Comparison of ENCODE assay signal across 25 cellular contexts in genomic region chr4:118206627-118207026, GRCh38.
DNase-seq lines count a peak whose midpoint lies in the region; ATAC-seq, FAIRE-seq and TF ChIP-seq lines count a peak whose summit lies in the region.
"Had no signal": no experiment of that assay in that cellular context is flagged by ENCODE, and none has a peak within 500 bp of the region (broad histone marks: within the 10 kb centered on the region; RNA-seq: fewer than 3 reads in every experiment).

No MANE protein-coding gene starts in this region.

- H3K36me3 ChIP-seq in astrocyte (ENCODE audit: insufficient read depth, low read length) (no peaks in the 10 kb centered on the region), left lung (no peaks in the 10 kb centered on the region)
- H3K36me3 ChIP-seq: Peyer's patch, SJCRH30 had no signal

- no peaks in the 10 kb centered on the region for H3K79me2 ChIP-seq in astrocyte (ENCODE audit: insufficient read depth, low read length)

- DNase-seq in AG20443 (ENCODE audit: low spot score) (peak; percentile 10), HCEC 1CT (peak; percentile 1), astrocyte (ENCODE audit: low read depth) (peak; percentile 12), fibroblast of the aortic adventitia (ENCODE audit: low read depth) (peak; percentile 2), NCI-H187 (lab: John Stamatoyannopoulos, UW) (no peak), type B pancreatic cell (ENCODE audit: extremely low spot score, unreplicated experiment) (no peak), left lung (no peak)
- DNase-seq in stimulated activated naive CD4-positive, alpha-beta T cell treated with Interleukin-2 at 50 U/mL for 16 hours (lab: John Stamatoyannopoulos, UW) = no peak
- DNase-seq: Calu3; CD8-positive, alpha-beta memory T cell; GF-D8; H7; MG63; NCI-H1092; NCI-H1436; NCI-H1930; NCI-H345; NCI-H524; NCI-H774; NK-92 treated with Interleukin-12 subunit alpha and Interleukin-12 subunit beta, amount 100 ng/mL, for 24 hours; Peyer's patch; SJCRH30 had no signal

- H3K4me1 Mint-ChIP-seq in astrocyte (ENCODE audit: low read depth, unreplicated experiment) = no peaks in the 10 kb centered on the region
- H3K4me1 Mint-ChIP-seq in type B pancreatic cell (ENCODE audit: unreplicated experiment) = no peaks in the 10 kb centered on the region
- H3K4me1 Mint-ChIP-seq: CD8-positive, alpha-beta memory T cell had no signal

- H3K9me3 Mint-ChIP-seq in astrocyte (ENCODE audit: unreplicated experiment) (peaks cover 6% of the 10 kb centered on the region), type B pancreatic cell (peaks cover 9% of the 10 kb centered on the region)

- no peak overlapping the region for H3K4me2 ChIP-seq in astrocyte (ENCODE audit: low read length)

- H3K4me3 Mint-ChIP-seq in astrocyte (ENCODE audit: unreplicated experiment) = no peak overlapping the region
- no peak overlapping the region for H3K4me3 Mint-ChIP-seq in type B pancreatic cell
- H3K4me3 Mint-ChIP-seq: CD8-positive, alpha-beta memory T cell had no signal

- H3K27ac ChIP-seq in astrocyte (ENCODE audit: low read depth, low read length) (no peak overlapping the region), left lung (no peak overlapping the region)
- H3K27ac ChIP-seq: C4-2B, Peyer's patch, SJCRH30 had no signal

- H3K9ac ChIP-seq in astrocyte (ENCODE audit: low read length) = no peak overlapping the region

- no peak for FAIRE-seq in astrocyte (lab: Jason Lieb, UNC)
- FAIRE-seq: GM12878, K562 had no signal

- H3K27ac Mint-ChIP-seq in astrocyte (ENCODE audit: unreplicated experiment) (no peak overlapping the region), type B pancreatic cell (no peak overlapping the region)
- H3K27ac Mint-ChIP-seq: CD8-positive, alpha-beta memory T cell had no signal

- intact Hi-C loops in left lung (cut with DNase I) = no loop called here

- no peak overlapping the region for H2AFZ ChIP-seq in astrocyte (ENCODE audit: low read depth, low read length)

- no peak for ATAC-seq in left lung
- ATAC-seq: GM12878, K562 had no signal

- H3K4me3 ChIP-seq in astrocyte (ENCODE audit: insufficient read depth, low read depth, low read length) (no peak overlapping the region), fibroblast of the aortic adventitia (ENCODE audit: low read depth, low read length) (no peak overlapping the region), left lung (no peak overlapping the region)
- H3K4me3 ChIP-seq: GM12878, K562, MG63, Peyer's patch, SJCRH30 had no signal

- H3K27me3 ChIP-seq in astrocyte (ENCODE audit: insufficient read depth, low read length) (no peaks in the 10 kb centered on the region), left lung (no peaks in the 10 kb centered on the region)
- H3K27me3 ChIP-seq: MG63, Peyer's patch, SJCRH30 had no signal

- H3K9me3 ChIP-seq in astrocyte (ENCODE audit: insufficient read depth, low read depth, low read length) (peaks cover 4% of the 10 kb centered on the region), left lung (peaks cover 0 to 23% of the 10 kb centered on the region in 2 donors)
- H3K9me3 ChIP-seq: Peyer's patch had no signal

- H3K4me1 ChIP-seq in astrocyte (ENCODE audit: insufficient read depth, low read length) = no peaks in the 10 kb centered on the region
- H3K4me1 ChIP-seq in left lung = no peaks in the 10 kb centered on the region
- H3K4me1 ChIP-seq: Peyer's patch, SJCRH30 had no signal

- TF ChIP-seq CTCF in astrocyte (IDR thresholded peaks at IDR 0.05; ENCODE audit: insufficient read depth, low read depth, low read length) (no peak), fibroblast of the aortic adventitia (IDR thresholded peaks at IDR 0.05; ENCODE audit: insufficient read depth, low read length) (no peak), type B pancreatic cell (conservative IDR thresholded peaks at IDR 0.05) (no peak), left lung (IDR thresholded peaks at IDR 0.05) (no peak)

- H3K36me3 Mint-ChIP-seq in astrocyte (ENCODE audit: low read depth, unreplicated experiment) (no peaks in the 10 kb centered on the region), type B pancreatic cell (no peaks in the 10 kb centered on the region)

- no peaks in the 10 kb centered on the region for H4K20me1 ChIP-seq in astrocyte (ENCODE audit: insufficient read depth, low read length)

- H3K27me3 Mint-ChIP-seq in astrocyte (ENCODE audit: low read depth, unreplicated experiment) (no peaks in the 10 kb centered on the region), type B pancreatic cell (no peaks in the 10 kb centered on the region)

Comparison
In these comparisons a context has a peak if more than half of its experiments do, and no peak if none do; other contexts are left out.
1. DNase-seq: peak in AG20443 (single experiment), HCEC 1CT (single experiment), astrocyte (single experiment) and fibroblast of the aortic adventitia (single experiment); none in NCI-H187 (0 of 2), type B pancreatic cell (single experiment), stimulated activated naive CD4-positive, alpha-beta T cell treated with Interleukin-2 at 50 U/mL for 16 hours (single experiment) and left lung (0 of 2).